ENCODE assay signal across 20 cellular contexts in the genomic region with DNA sequence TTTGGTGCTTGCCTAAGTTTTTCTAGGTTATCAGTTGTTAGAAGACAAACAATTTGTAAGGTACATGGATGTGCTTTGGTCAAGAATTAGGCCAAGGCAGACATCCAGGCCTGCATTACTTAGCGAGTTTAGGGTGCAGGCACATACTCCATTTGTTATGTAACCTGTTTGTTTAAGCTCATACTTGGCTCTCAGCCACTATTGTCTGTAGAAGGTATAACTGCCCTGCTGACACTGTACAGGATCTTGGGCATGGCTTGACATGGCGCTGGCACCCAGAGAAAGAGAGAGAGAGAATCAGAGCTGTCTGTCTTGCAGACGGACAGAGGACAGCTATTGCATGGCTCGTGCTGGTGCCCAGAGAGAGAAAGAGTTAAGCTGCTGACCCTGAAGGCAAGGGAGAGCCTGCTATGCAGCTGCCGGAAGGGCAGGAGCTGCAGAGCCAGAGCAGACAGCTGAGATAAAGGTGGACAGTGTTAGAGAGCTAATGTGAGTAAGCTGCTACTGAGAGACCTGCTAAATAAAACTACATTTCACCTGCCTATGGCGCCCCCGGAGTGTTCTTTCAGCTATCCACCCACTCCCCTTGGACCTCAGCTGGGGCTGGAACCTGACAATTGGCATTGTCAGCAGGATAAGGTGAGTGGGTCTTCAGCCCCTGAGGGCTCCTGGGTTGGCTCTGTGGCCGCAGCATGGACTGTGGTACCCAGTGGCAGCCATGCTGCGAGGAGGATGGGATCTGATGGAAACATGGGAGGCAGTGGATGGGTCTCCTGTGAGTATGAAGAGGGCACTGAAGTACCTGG.
A peak's percentile ranks its signal among the peaks of the same experiment; 100 is the strongest.
DNase-seq lines count a peak whose midpoint lies in the region; ATAC-seq, FAIRE-seq and TF ChIP-seq lines count a peak whose summit lies in the region.
"Had no signal": no experiment of that assay in that cellular context is flagged by ENCODE, and none has a peak within 500 bp of the region (broad histone marks: within the 10 kb centered on the region; RNA-seq: fewer than 3 reads in every experiment).

No MANE protein-coding gene starts in this region.

- no peak overlapping the region for H4K5ac ChIP-seq in H1 (ENCODE audit: insufficient read length, low read depth, low read length)

- H3K4me2 ChIP-seq in H1 (ENCODE audit: insufficient read depth in 1 of 2, low read depth in 2 of 2, low read length in 2 of 2) (no peak overlapping the region), trophoblast cell (ENCODE audit: low read length) (no peak overlapping the region)
- H3K4me2 ChIP-seq: BLaER1 treated with 17β-estradiol and CSF1 and Interleukin-3, amounts not matched to agents 10 nM and 100 nM had no signal

- H3K4me1 ChIP-seq in H1 (replicated peaks in 1 of 4; ENCODE audit: control insufficient read depth in 3 of 4, insufficient read depth in 4 of 4, low read length in 3 of 4): peaks cover 0 to 15% (median 4%) of the 10 kb centered on the region in 4 experiments; a peak in 5 of 7 replicates
- no peaks in the 10 kb centered on the region for H3K4me1 ChIP-seq in trophoblast cell (ENCODE audit: control insufficient read depth in 1 of 2, insufficient read depth in 2 of 2, low read length in 2 of 2)
- H3K4me1 ChIP-seq: BLaER1 treated with 17β-estradiol and CSF1 and Interleukin-3, amounts not matched to agents 10 nM and 100 nM had no signal

- POLR2A ChIA-PET in H1 (lab: Charles Lee; ENCODE audit: partially characterized antibody): no interaction called here

- no peak for FAIRE-seq in H1 (lab: Jason Lieb, UNC)
- FAIRE-seq: GM12892, H54 had no signal

- CTCF ChIA-PET in H1 (lab: Charles Lee; ENCODE audit: partially characterized antibody): interaction anchor here (0.6 to 1.6 kb wide), 4 partner anchors 11 to 401 kb away, joined by 3 to 4 read pairs (median 3); no protein-coding TSS in a partner anchor

- no peak overlapping the region for H3K56ac ChIP-seq in H1 (replicated peaks; ENCODE audit: insufficient read length, low read depth, low read length)

- H4K8ac ChIP-seq in H1 (ENCODE audit: extremely low read depth, insufficient read depth, low read length) (no peak overlapping the region), trophoblast cell (ENCODE audit: low read depth, low read length) (no peak overlapping the region)

- no peak overlapping the region for H3K4me3 Mint-ChIP-seq in natural killer cell treated with Interleukin-12 subunit alpha and Interleukin-12 subunit beta and Interleukin-15 and Interleukin-18, amount 100 ng/mL, for 72 hours
- H3K4me3 Mint-ChIP-seq in natural killer cell (no peak overlapping the region), neural crest cell (no peak overlapping the region)

- no peak overlapping the region for H3K4ac ChIP-seq in H1 (replicated peaks; ENCODE audit: insufficient read length, low read depth, low read length)
- no peak overlapping the region for H3K4ac ChIP-seq in trophoblast cell (ENCODE audit: low read depth, low read length)

- no peak overlapping the region; the same call in 1 of the 2 replicates for H2BK20ac ChIP-seq in H1 (ENCODE audit: low read length)

- ATAC-seq in natural killer cell treated with Interleukin-12 subunit alpha and Interleukin-12 subunit beta and Interleukin-15 and Interleukin-18, amount 100 ng/mL, for 72 hours: peak; percentile 27 to 59
- ATAC-seq in natural killer cell (no peak), GM21737 (IDR thresholded peaks at IDR 0.05; ENCODE audit: unreplicated experiment) (no peak)

- 88% methylated on average over 9 of the region's 9 CpGs; no CpG with 5 or more reads in 1 of the 2 experiments for WGBS in H1 (ENCODE audit: extremely low coverage in 1 of 2, insufficient coverage in 1 of 2, insufficient read length in 1 of 2, insufficient replicate concordance in 2 of 2, low coverage in 1 of 2, low lambda C conversion rate in 2 of 2, missing lambda C conversion rate in 1 of 2), 2 experiments
- no CpG with 5 or more reads among the region's 9 CpGs for WGBS in trophoblast cell (ENCODE audit: extremely low coverage, insufficient coverage, insufficient read length)

- H3K14ac ChIP-seq in H1 (ENCODE audit: insufficient read length) (no peak overlapping the region), trophoblast cell (ENCODE audit: low read length) (no peak overlapping the region)

- H2AFZ ChIP-seq in H1 (ENCODE audit: low read length): no peak overlapping the region
- no peak overlapping the region for H2AFZ ChIP-seq in trophoblast cell (ENCODE audit: insufficient read depth, low read length, poor library complexity)

- H4K20me1 ChIP-seq in H1 (replicated peaks in 1 of 2; ENCODE audit: control insufficient read depth in 1 of 2, insufficient read depth in 2 of 2, low read length in 2 of 2): no peaks in the 10 kb centered on the region
- H4K20me1 ChIP-seq: BLaER1 treated with 17β-estradiol and CSF1 and Interleukin-3, amounts not matched to agents 10 nM and 100 nM had no signal

- H3K79me2 ChIP-seq in H1 (ENCODE audit: control insufficient read depth in 1 of 2, insufficient read depth in 2 of 2, low read length in 2 of 2): no peaks in the 10 kb centered on the region
- H3K79me2 ChIP-seq in trophoblast cell (ENCODE audit: control insufficient read depth, insufficient read depth, low read length, poor library complexity): no peaks in the 10 kb centered on the region

- no peak overlapping the region for H3K4me3 ChIP-seq in H1 (ENCODE audit: extremely low read depth in 1 of 4, insufficient read depth in 2 of 4, low read depth in 3 of 4, low read length in 4 of 4)
- no peak overlapping the region for H3K4me3 ChIP-seq in trophoblast cell (ENCODE audit: low read depth, low read length)
- H3K4me3 ChIP-seq: BLaER1 treated with 17β-estradiol and CSF1 and Interleukin-3, amounts not matched to agents 10 nM and 100 nM; SK-N-MC had no signal

- H3K18ac ChIP-seq in H1 (ENCODE audit: extremely low read depth, low read length) (no peak overlapping the region), trophoblast cell (ENCODE audit: low read length) (no peak overlapping the region)

- H3K27me3 ChIP-seq in H1 (replicated peaks in 1 of 4; ENCODE audit: control insufficient read depth in 3 of 4, extremely low read depth in 1 of 4, insufficient read depth in 3 of 4, low read length in 3 of 4) (no peaks in the 10 kb centered on the region), trophoblast cell (ENCODE audit: insufficient read depth, low read length) (no peaks in the 10 kb centered on the region)
- H3K27me3 ChIP-seq: BLaER1 treated with 17β-estradiol and CSF1 and Interleukin-3, amounts not matched to agents 10 nM and 100 nM had no signal

- no peak for TF ChIP-seq EP300 in H1 (IDR thresholded peaks at IDR 0.05; ENCODE audit: borderline replicate concordance in 1 of 2, low read depth in 2 of 2, low read length in 2 of 2)

- H2BK5ac ChIP-seq in H1 (ENCODE audit: low read depth, low read length) (no peak overlapping the region; the same call in 1 of the 2 replicates), trophoblast cell (ENCODE audit: low read depth, low read length, poor library complexity) (no peak overlapping the region)

- peak overlapping the region; percentile 25; the same call in 1 of the 2 replicates for H2BK15ac ChIP-seq in H1 (ENCODE audit: low read length)

- no peaks in the 10 kb centered on the region for H3K9me3 Mint-ChIP-seq in natural killer cell treated with Interleukin-12 subunit alpha and Interleukin-12 subunit beta and Interleukin-15 and Interleukin-18, amount 100 ng/mL, for 72 hours
- H3K9me3 Mint-ChIP-seq in natural killer cell (peaks cover 0 to 3% of the 10 kb centered on the region in 2 donors), neural crest cell (peaks cover 2% of the 10 kb centered on the region)

- no peaks in the 10 kb centered on the region for H3K36me3 Mint-ChIP-seq in natural killer cell treated with Interleukin-12 subunit alpha and Interleukin-12 subunit beta and Interleukin-15 and Interleukin-18, amount 100 ng/mL, for 72 hours
- H3K36me3 Mint-ChIP-seq in natural killer cell: no peaks in the 10 kb centered on the region
- no peaks in the 10 kb centered on the region for H3K36me3 Mint-ChIP-seq in neural crest cell (ENCODE audit: low read depth)

- H2BK120ac ChIP-seq in H1 (replicated peaks; ENCODE audit: low read depth, low read length) (no peak overlapping the region), trophoblast cell (ENCODE audit: insufficient read depth, low read length, poor library complexity) (no peak overlapping the region)

- peaks cover 7 to 12% of the 10 kb centered on the region in 2 donors for H3K27me3 Mint-ChIP-seq in natural killer cell treated with Interleukin-12 subunit alpha and Interleukin-12 subunit beta and Interleukin-15 and Interleukin-18, amount 100 ng/mL, for 72 hours
- H3K27me3 Mint-ChIP-seq in natural killer cell (ENCODE audit: low read depth in 2 of 2) (peaks cover 0 to 29% of the 10 kb centered on the region in 2 donors), neural crest cell (ENCODE audit: low read depth) (no peaks in the 10 kb centered on the region)

- no peak overlapping the region for H2AK5ac ChIP-seq in H1 (ENCODE audit: low read depth, low read length)
- no peak overlapping the region for H2AK5ac ChIP-seq in trophoblast cell (ENCODE audit: low read length)

- H3K9me3 ChIP-seq in H1 (ENCODE audit: insufficient read depth in 2 of 2, low read depth in 1 of 2, low read length in 1 of 2): no peaks in the 10 kb centered on the region
- H3K9me3 ChIP-seq in trophoblast cell (ENCODE audit: insufficient read depth, low read depth, low read length): no peaks in the 10 kb centered on the region

- H4K91ac ChIP-seq in H1 (replicated peaks; ENCODE audit: insufficient read length, low read length) (no peak overlapping the region), trophoblast cell (ENCODE audit: low read depth, low read length) (no peak overlapping the region)

- no peak overlapping the region for H3K23ac ChIP-seq in H1 (ENCODE audit: insufficient read length)
- no peak overlapping the region for H3K23ac ChIP-seq in trophoblast cell (ENCODE audit: low read length)

- H3K36me3 ChIP-seq in H1 (ENCODE audit: control insufficient read depth in 2 of 4, insufficient read depth in 4 of 4, low read length in 3 of 4): no peaks in the 10 kb centered on the region
- no peaks in the 10 kb centered on the region for H3K36me3 ChIP-seq in trophoblast cell (ENCODE audit: control insufficient read depth in 1 of 2, insufficient read depth in 2 of 2, low read length in 2 of 2)
- H3K36me3 ChIP-seq: BLaER1 treated with 17β-estradiol and CSF1 and Interleukin-3, amounts not matched to agents 10 nM and 100 nM had no signal

- no peak for DNase-seq in natural killer cell treated with Interleukin-12 subunit alpha and Interleukin-12 subunit beta and Interleukin-15 and Interleukin-18, amount 100 ng/mL, for 72 hours (ENCODE audit: low spot score)
- DNase-seq in natural killer cell (no peak), H1 (ENCODE audit: low read depth in 1 of 2, low spot score in 2 of 2) (no peak), neural crest cell (ENCODE audit: low read depth, low spot score) (no peak), SHP77 treated with DMSO at 0.1 percent for 48 hours (lab: John Stamatoyannopoulos, UW) (no peak), trophoblast cell (no peak)
- DNase-seq in stimulated activated CD4-positive, alpha-beta T cell treated with anti-CD3 and anti-CD28 coated beads, Interleukin-12 subunit alpha, Interleukin-12 subunit beta, amount 100 ng/mL, for 4 hours: no peak
- DNase-seq: 8988T, Karpas-422, MM.1S, NCI-H1092 treated with DMSO at 0.1 percent for 48 hours, NCI-H187 treated with DMSO at 0.1 percent for 48 hours, NCI-H2171, NCI-H446 treated with DMSO at 0.1 percent for 48 hours, NCI-H774 had no signal

- H3K9ac ChIP-seq in H1 (replicated peaks in 1 of 4; ENCODE audit: extremely low read depth in 1 of 4, low read depth in 3 of 4, low read length in 3 of 4) (no peak overlapping the region; a peak in 1 of 7 replicates), trophoblast cell (ENCODE audit: low read length) (no peak overlapping the region)
- H3K9ac ChIP-seq: BLaER1 treated with 17β-estradiol and CSF1 and Interleukin-3, amounts not matched to agents 10 nM and 100 nM had no signal

- H2BK12ac ChIP-seq in H1 (ENCODE audit: low read depth, low read length) (peak overlapping the region; percentile 30; the same call in 1 of the 2 replicates), trophoblast cell (ENCODE audit: low read length) (no peak overlapping the region)

- no peak overlapping the region for H4K12ac ChIP-seq in trophoblast cell (ENCODE audit: low read depth, low read length)

- H3K27ac ChIP-seq in H1 (ENCODE audit: low read depth, low read length) (no peak overlapping the region), trophoblast cell (ENCODE audit: low read depth, low read length) (no peak overlapping the region)
- H3K27ac ChIP-seq: BLaER1 treated with 17β-estradiol and CSF1 and Interleukin-3, amounts not matched to agents 10 nM and 100 nM; SK-N-MC had no signal

- no peaks in the 10 kb centered on the region for H3K4me1 Mint-ChIP-seq in natural killer cell treated with Interleukin-12 subunit alpha and Interleukin-12 subunit beta and Interleukin-15 and Interleukin-18, amount 100 ng/mL, for 72 hours (ENCODE audit: low read depth in 2 of 2)
- H3K4me1 Mint-ChIP-seq in natural killer cell (no peaks in the 10 kb centered on the region), neural crest cell (no peaks in the 10 kb centered on the region)

- no peaks in the 10 kb centered on the region for H3K23me2 ChIP-seq in H1 (ENCODE audit: low read depth, low read length)

- no peak for TF ChIP-seq CTCF in natural killer cell (IDR thresholded peaks at IDR 0.05)
- no peak for TF ChIP-seq CTCF in H1 (IDR thresholded peaks at IDR 0.05; ENCODE audit: control extremely low read depth in 1 of 3, insufficient read depth in 1 of 3, low read depth in 1 of 3, low read length in 3 of 3)
- no peak for TF ChIP-seq CTCF in neural crest cell (conservative IDR thresholded peaks at IDR 0.05)

- intact Hi-C loops in natural killer cell (cut with micrococcal nuclease): no loop called here

- no peak for TF ChIP-seq RAD21 in H1 (IDR thresholded peaks at IDR 0.05 in 1 of 2, conservative IDR thresholded peaks at IDR 0.05 in 1 of 2; ENCODE audit: low read depth in 2 of 2, low read length in 2 of 2)

- no peak for TF ChIP-seq POLR2A in H1 (IDR thresholded peaks at IDR 0.05; ENCODE audit: control extremely low read depth in 1 of 2, low read depth in 2 of 2, low read length in 2 of 2)

- H3K79me1 ChIP-seq in H1 (ENCODE audit: low read depth, low read length): no peaks in the 10 kb centered on the region
- H3K79me1 ChIP-seq in trophoblast cell (ENCODE audit: low read length): no peaks in the 10 kb centered on the region

- no peak overlapping the region for H3K27ac Mint-ChIP-seq in natural killer cell treated with Interleukin-12 subunit alpha and Interleukin-12 subunit beta and Interleukin-15 and Interleukin-18, amount 100 ng/mL, for 72 hours
- H3K27ac Mint-ChIP-seq in natural killer cell: no peak overlapping the region
- peak overlapping the region; percentile 50 for H3K27ac Mint-ChIP-seq in neural crest cell (ENCODE audit: unreplicated experiment)

Comparison
In these comparisons a context has a peak if more than half of its experiments do, and no peak if none do; other contexts are left out.
1. ATAC-seq: peak in natural killer cell treated with Interleukin-12 subunit alpha and Interleukin-12 subunit beta and Interleukin-15 and Interleukin-18, amount 100 ng/mL, for 72 hours (2 of 2); none in natural killer cell (0 of 3) and GM21737 (single experiment).